ENCODE assay signal across 19 cellular contexts in the genomic region with DNA sequence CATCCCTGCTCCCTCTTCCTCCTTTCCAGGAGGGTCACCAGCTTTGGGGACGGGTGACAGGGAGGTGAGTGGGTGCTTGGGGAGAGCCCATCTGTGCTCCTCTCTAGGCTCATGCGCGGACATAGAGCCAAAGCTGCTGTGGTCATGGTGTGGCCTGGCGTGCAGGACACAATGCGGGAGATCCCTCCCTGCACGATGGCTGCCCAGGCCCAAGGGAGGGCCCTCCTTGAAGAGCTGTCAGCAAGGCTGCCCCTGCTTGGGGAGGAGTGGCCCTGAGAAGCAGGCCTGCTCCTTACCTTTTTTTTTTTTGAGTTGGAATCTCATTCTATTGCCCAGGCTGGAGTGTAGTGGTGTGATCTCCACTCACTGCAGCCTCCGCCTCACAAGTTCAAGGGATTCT.
A peak's percentile ranks its signal among the peaks of the same experiment; 100 is the strongest.
DNase-seq lines count a peak whose midpoint lies in the region; ATAC-seq and TF ChIP-seq lines count a peak whose summit lies in the region.
"Had no signal": no experiment of that assay in that cellular context is flagged by ENCODE, and none has a peak within 500 bp of the region (broad histone marks: within the 10 kb centered on the region; RNA-seq: fewer than 3 reads in every experiment).

No MANE protein-coding gene starts in this region.

- H3K27ac Mint-ChIP-seq in CD8-positive, alpha-beta memory T cell: no peak overlapping the region
- H3K27ac Mint-ChIP-seq: CD4-positive, alpha-beta T cell had no signal

- no peak for ATAC-seq in Right ventricle myocardium superior (ENCODE audit: poor library complexity)
- ATAC-seq: A549 had no signal

- no peak for TF ChIP-seq CTCF in ascending aorta (IDR thresholded peaks at IDR 0.05)
- no peak for TF ChIP-seq CTCF in GM13976 (IDR thresholded peaks at IDR 0.05; ENCODE audit: borderline replicate concordance, control extremely low read depth, extremely low read depth, insufficient read depth, missing control alignments)

- no peaks in the 10 kb centered on the region for H3K36me3 ChIP-seq in ascending aorta
- H3K36me3 ChIP-seq in CD8-positive, alpha-beta memory T cell (ENCODE audit: insufficient read depth, low read length): no peaks in the 10 kb centered on the region
- H3K36me3 ChIP-seq: HAP-1 had no signal

- no peak overlapping the region for H3K4me3 ChIP-seq in ascending aorta
- H3K4me3 ChIP-seq in CD8-positive, alpha-beta memory T cell (ENCODE audit: low read length): no peak overlapping the region
- H3K4me3 ChIP-seq: A549, HAP-1 had no signal

- no peak overlapping the region for H3K4me3 Mint-ChIP-seq in CD8-positive, alpha-beta memory T cell
- H3K4me3 Mint-ChIP-seq: CD14-positive monocyte; CD4-positive, alpha-beta T cell had no signal

- no peaks in the 10 kb centered on the region for H3K4me1 Mint-ChIP-seq in CD8-positive, alpha-beta memory T cell
- H3K4me1 Mint-ChIP-seq: CD14-positive monocyte had no signal

- intact Hi-C loops in Right ventricle myocardium superior (cut with DNase I): no loop called here
- intact Hi-C loops in cardiac septum (cut with DNase I): no loop called here
- intact Hi-C loops in ascending aorta (cut with DNase I): loop anchor here (5.0 kb wide), 2 partner anchors 123 to 583 kb away; a partner anchor contains a TSS

- in situ Hi-C loops in GM13976 (cut with MboI; ENCODE audit: low sequenced_read_pairs, unreplicated experiment): no loop called here

- no peaks in the 10 kb centered on the region for H3K27me3 Mint-ChIP-seq in CD8-positive, alpha-beta memory T cell
- H3K27me3 Mint-ChIP-seq: CD4-positive, alpha-beta T cell had no signal

- H3K4me1 ChIP-seq in ascending aorta: peaks cover 3 to 30% of the 10 kb centered on the region in 2 donors
- H3K4me1 ChIP-seq in CD8-positive, alpha-beta memory T cell (ENCODE audit: insufficient read depth, low read length): no peaks in the 10 kb centered on the region
- H3K4me1 ChIP-seq: HAP-1 had no signal

- H3K36me3 Mint-ChIP-seq in CD8-positive, alpha-beta memory T cell: peaks cover 0 to 6% (median 0%) of the 10 kb centered on the region in 3 donors

- no peaks in the 10 kb centered on the region for H3K9me3 Mint-ChIP-seq in CD8-positive, alpha-beta memory T cell
- H3K9me3 Mint-ChIP-seq: CD4-positive, alpha-beta T cell had no signal

- DNase-seq in Right ventricle myocardium superior (peak; percentile 35), cardiac septum (ENCODE audit: low spot score) (no peak), ascending aorta (ENCODE audit: low spot score in 2 of 2) (no peak), GM13976 (ENCODE audit: low spot score) (no peak)
- no peak for DNase-seq in CD8-positive, alpha-beta memory T cell
- DNase-seq: 8988T; ACHN; AML-193; Calu3; CD4-positive, alpha-beta T cell; COR-L47; DMS53; DMS79 treated with DMSO at 0.1 percent for 48 hours; GF-D8; GOT3 had no signal

- peak overlapping the region; percentile 8 to 73 for H3K27ac ChIP-seq in ascending aorta
- H3K27ac ChIP-seq in temporal lobe (ENCODE audit: low read depth, low read length): peak overlapping the region; percentile 47
- H3K27ac ChIP-seq in CD8-positive, alpha-beta memory T cell (ENCODE audit: low read depth, low read length): no peak overlapping the region
- H3K27ac ChIP-seq: A549 had no signal

- POLR2A ChIA-PET in CD8-positive, alpha-beta memory T cell (lab: Charles Lee): no interaction called here

- H3K27me3 ChIP-seq in ascending aorta: no peaks in the 10 kb centered on the region
- H3K27me3 ChIP-seq in CD8-positive, alpha-beta memory T cell (ENCODE audit: insufficient read depth, low read length, poor library complexity, severe bottlenecking): no peaks in the 10 kb centered on the region

- H3K9me3 ChIP-seq in ascending aorta: no peaks in the 10 kb centered on the region
- H3K9me3 ChIP-seq in CD8-positive, alpha-beta memory T cell (ENCODE audit: low read length): no peaks in the 10 kb centered on the region
- H3K9me3 ChIP-seq: A549, HAP-1 had no signal

- CTCF ChIA-PET in CD8-positive, alpha-beta memory T cell (lab: Charles Lee): no interaction called here
